1 cellular context compared by ENCODE assay signal in the genomic region with DNA sequence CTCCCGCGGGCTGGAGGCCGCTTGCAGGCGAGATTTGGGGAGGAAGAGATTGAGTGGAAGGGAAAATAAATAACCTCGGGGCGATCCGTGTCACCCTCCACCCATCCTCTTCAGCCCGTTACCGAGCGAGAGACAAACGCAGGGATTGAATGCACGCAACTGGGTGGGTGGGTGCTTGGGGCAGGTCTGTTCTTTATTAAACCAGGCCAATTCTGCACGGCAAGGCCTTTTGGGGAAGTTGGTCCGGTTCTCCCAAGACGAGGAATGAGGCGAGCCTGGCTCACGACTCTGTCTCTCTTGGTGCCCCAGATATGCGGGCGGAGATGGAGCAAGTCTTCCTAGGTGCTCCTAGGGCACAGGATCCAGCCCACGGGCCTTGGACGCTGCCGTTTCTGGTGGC.
A peak's percentile ranks its signal among the peaks of the same experiment; 100 is the strongest.
TF ChIP-seq lines count a peak whose summit lies in the region.

No MANE protein-coding gene starts in this region.

TF ChIP-seq in HEK293, 187 proteins besides CTCF, POLR2A, EP300 and RAD21 (continued from another document):
- TF ChIP-seq, protein P1, sequence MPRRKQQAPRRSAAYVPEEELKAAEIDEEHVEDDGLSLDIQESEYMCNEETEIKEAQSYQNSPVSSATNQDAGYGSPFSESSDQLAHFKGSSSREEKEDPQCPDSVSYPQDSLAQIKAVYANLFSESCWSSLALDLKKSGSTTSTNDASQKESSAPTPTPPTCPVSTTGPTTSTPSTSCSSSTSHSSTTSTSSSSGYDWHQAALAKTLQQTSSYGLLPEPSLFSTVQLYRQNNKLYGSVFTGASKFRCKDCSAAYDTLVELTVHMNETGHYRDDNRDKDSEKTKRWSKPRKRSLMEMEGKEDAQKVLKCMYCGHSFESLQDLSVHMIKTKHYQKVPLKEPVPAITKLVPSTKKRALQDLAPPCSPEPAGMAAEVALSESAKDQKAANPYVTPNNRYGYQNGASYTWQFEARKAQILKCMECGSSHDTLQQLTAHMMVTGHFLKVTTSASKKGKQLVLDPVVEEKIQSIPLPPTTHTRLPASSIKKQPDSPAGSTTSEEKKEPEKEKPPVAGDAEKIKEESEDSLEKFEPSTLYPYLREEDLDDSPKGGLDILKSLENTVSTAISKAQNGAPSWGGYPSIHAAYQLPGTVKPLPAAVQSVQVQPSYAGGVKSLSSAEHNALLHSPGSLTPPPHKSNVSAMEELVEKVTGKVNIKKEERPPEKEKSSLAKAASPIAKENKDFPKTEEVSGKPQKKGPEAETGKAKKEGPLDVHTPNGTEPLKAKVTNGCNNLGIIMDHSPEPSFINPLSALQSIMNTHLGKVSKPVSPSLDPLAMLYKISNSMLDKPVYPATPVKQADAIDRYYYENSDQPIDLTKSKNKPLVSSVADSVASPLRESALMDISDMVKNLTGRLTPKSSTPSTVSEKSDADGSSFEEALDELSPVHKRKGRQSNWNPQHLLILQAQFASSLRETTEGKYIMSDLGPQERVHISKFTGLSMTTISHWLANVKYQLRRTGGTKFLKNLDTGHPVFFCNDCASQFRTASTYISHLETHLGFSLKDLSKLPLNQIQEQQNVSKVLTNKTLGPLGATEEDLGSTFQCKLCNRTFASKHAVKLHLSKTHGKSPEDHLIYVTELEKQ (tag by site-specific recombination; IDR thresholded peaks at IDR 0.05; ENCODE audit: borderline replicate concordance), result no peak
- TF ChIP-seq, protein P2, sequence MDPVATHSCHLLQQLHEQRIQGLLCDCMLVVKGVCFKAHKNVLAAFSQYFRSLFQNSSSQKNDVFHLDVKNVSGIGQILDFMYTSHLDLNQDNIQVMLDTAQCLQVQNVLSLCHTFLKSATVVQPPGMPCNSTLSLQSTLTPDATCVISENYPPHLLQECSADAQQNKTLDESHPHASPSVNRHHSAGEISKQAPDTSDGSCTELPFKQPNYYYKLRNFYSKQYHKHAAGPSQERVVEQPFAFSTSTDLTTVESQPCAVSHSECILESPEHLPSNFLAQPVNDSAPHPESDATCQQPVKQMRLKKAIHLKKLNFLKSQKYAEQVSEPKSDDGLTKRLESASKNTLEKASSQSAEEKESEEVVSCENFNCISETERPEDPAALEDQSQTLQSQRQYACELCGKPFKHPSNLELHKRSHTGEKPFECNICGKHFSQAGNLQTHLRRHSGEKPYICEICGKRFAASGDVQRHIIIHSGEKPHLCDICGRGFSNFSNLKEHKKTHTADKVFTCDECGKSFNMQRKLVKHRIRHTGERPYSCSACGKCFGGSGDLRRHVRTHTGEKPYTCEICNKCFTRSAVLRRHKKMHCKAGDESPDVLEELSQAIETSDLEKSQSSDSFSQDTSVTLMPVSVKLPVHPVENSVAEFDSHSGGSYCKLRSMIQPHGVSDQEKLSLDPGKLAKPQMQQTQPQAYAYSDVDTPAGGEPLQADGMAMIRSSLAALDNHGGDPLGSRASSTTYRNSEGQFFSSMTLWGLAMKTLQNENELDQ (tag by site-specific recombination; IDR thresholded peaks at IDR 0.05; ENCODE audit: low read depth), result no peak
- TF ChIP-seq ZNF23 (tag by site-specific recombination; IDR thresholded peaks at IDR 0.05; ENCODE audit: borderline replicate concordance) (no peak), ZNF701 (tag by site-specific recombination; IDR thresholded peaks at IDR 0.05) (no peak), ZNF843 (tag by site-specific recombination; IDR thresholded peaks at IDR 0.05) (no peak), HOXA7 (CRISPR knock-in tag; IDR thresholded peaks at IDR 0.05; ENCODE audit: borderline replicate concordance) (no peak), KLF1 (tag by site-specific recombination; IDR thresholded peaks at IDR 0.05) (no peak), WT1 (tag by site-specific recombination; IDR thresholded peaks at IDR 0.05) (no peak), SP2 (tag by site-specific recombination; IDR thresholded peaks at IDR 0.05) (peak; percentile 12; the same call in 1 of the 2 replicates)
